In genomic region chr12:110100315-110100970, GRCh38 we compare ENCODE assay signal across 8 cellular contexts. TPM values are rescaled to one million over a fixed set of nuclear protein-coding genes. Genes with fewer than 3 reads are reported as not detected.
A peak's percentile ranks its signal among the peaks of the same experiment; 100 is the strongest.
DNase-seq lines count a peak whose midpoint lies in the region; ATAC-seq, FAIRE-seq and TF ChIP-seq lines count a peak whose summit lies in the region.

No MANE protein-coding gene starts in this region.

- peak; percentile 98 for TF ChIP-seq CTCF in fibroblast of mammary gland (conservative IDR thresholded peaks at IDR 0.05; ENCODE audit: control insufficient read depth, insufficient read depth, low read depth, low read length)
- peak; percentile 87 to 98 (median 97) for TF ChIP-seq CTCF in testis (IDR thresholded peaks at IDR 0.05)

- no peak overlapping the region for H3K27ac Mint-ChIP-seq in activated T-cell treated with anti-CD3 and anti-CD28 coated beads, Interleukin-2, amount 50 U/mL, for 72 hours

- no peak overlapping the region for H4K91ac ChIP-seq in neuronal stem cell (ENCODE audit: low read depth, low read length, poor library complexity)

- no peak overlapping the region for H2AK5ac ChIP-seq in neuronal stem cell (ENCODE audit: low read depth, low read length)

- H3K18ac ChIP-seq in neuronal stem cell (ENCODE audit: low read length) = no peak overlapping the region

- H3K9me3 ChIP-seq in neuronal stem cell (replicated peaks in 1 of 2; ENCODE audit: control insufficient read depth in 2 of 2, insufficient read depth in 1 of 2, low read depth in 1 of 2, low read length in 2 of 2) = no peaks in the 10 kb centered on the region
- H3K9me3 ChIP-seq in testis = no peaks in the 10 kb centered on the region

- no peaks in the 10 kb centered on the region for H3K9me3 Mint-ChIP-seq in activated T-cell treated with anti-CD3 and anti-CD28 coated beads, Interleukin-2, amount 50 U/mL, for 72 hours

- no peak overlapping the region for H2BK15ac ChIP-seq in neuronal stem cell (ENCODE audit: low read length)

- H2BK12ac ChIP-seq in neuronal stem cell (ENCODE audit: low read length) = no peak overlapping the region

- peak overlapping the region in 1 of 2 donors; percentile 15 for H3K4me3 Mint-ChIP-seq in activated T-cell treated with anti-CD3 and anti-CD28 coated beads, Interleukin-2, amount 50 U/mL, for 72 hours

- H3K14ac ChIP-seq in neuronal stem cell (ENCODE audit: low read length) = no peak overlapping the region

- H3K79me1 ChIP-seq in neuronal stem cell (ENCODE audit: low read depth, low read length) = no peaks in the 10 kb centered on the region

- H3K36me3 Mint-ChIP-seq in activated T-cell treated with anti-CD3 and anti-CD28 coated beads, Interleukin-2, amount 50 U/mL, for 72 hours (ENCODE audit: insufficient read depth in 2 of 2) = no peaks in the 10 kb centered on the region

- no peak overlapping the region for H3K4me2 ChIP-seq in neuronal stem cell (ENCODE audit: insufficient read depth, low read length, poor library complexity, severe bottlenecking)

- H3K27me3 Mint-ChIP-seq in activated T-cell treated with anti-CD3 and anti-CD28 coated beads, Interleukin-2, amount 50 U/mL, for 72 hours (ENCODE audit: low read depth) = no peaks in the 10 kb centered on the region

- DNase-seq in Daoy (ENCODE audit: low read depth) (peak; percentile 73), RCC 7860 (ENCODE audit: low spot score) (peak; percentile 52), fibroblast of mammary gland (ENCODE audit: low read depth) (peak; percentile 81), neuronal stem cell (ENCODE audit: low spot score) (peak; percentile 82), testis (peak; percentile 83)
- peak; percentile 62 for DNase-seq in Jurkat, Clone E6-1 (ENCODE audit: low read depth, low spot score)
- peak; percentile 60 to 65 for DNase-seq in activated T-cell treated with anti-CD3 and anti-CD28 coated beads, Interleukin-2, amount 50 U/mL, for 72 hours

- peaks cover 10% of the 10 kb centered on the region for H3K4me1 Mint-ChIP-seq in activated T-cell treated with anti-CD3 and anti-CD28 coated beads, Interleukin-2, amount 50 U/mL, for 72 hours (ENCODE audit: low read depth)

- H3K27ac ChIP-seq in neuronal stem cell (replicated peaks; ENCODE audit: low read length) (no peak overlapping the region), testis (peak overlapping the region in 1 of 2 donors; percentile 43)

- no peak overlapping the region for H3K23ac ChIP-seq in neuronal stem cell (ENCODE audit: low read depth, low read length, poor library complexity)

- H2BK5ac ChIP-seq in neuronal stem cell (ENCODE audit: low read length) = no peak overlapping the region

- intact Hi-C loops in testis (cut with DNase I; ENCODE audit: low total_unique reads) = loop anchor here (10.0 kb wide), 2 partner anchors 124 to 334 kb away; no protein-coding TSS in a partner anchor

- no peak overlapping the region for H2BK120ac ChIP-seq in neuronal stem cell (ENCODE audit: low read depth, low read length)

- H3K36me3 ChIP-seq in neuronal stem cell (replicated peaks in 1 of 2; ENCODE audit: control insufficient read depth in 2 of 2, insufficient read depth in 2 of 2, low read length in 2 of 2) (no peaks in the 10 kb centered on the region), testis (ENCODE audit: low read depth, missing control alignments) (no peaks in the 10 kb centered on the region)

- no peaks in the 10 kb centered on the region for H3K4me1 ChIP-seq in neuronal stem cell (ENCODE audit: control insufficient read depth in 2 of 2, insufficient read depth in 1 of 2, low read depth in 1 of 2, low read length in 2 of 2)
- no peaks in the 10 kb centered on the region for H3K4me1 ChIP-seq in testis

- no peak for TF ChIP-seq POLR2A in testis (IDR thresholded peaks at IDR 0.05)

- no peak overlapping the region for H3K9ac ChIP-seq in neuronal stem cell (ENCODE audit: low read depth, low read length, poor library complexity)

- H3K27me3 ChIP-seq in neuronal stem cell (ENCODE audit: control insufficient read depth in 3 of 3, insufficient read depth in 3 of 3, low read depth in 1 of 3, low read length in 3 of 3) = no peaks in the 10 kb centered on the region
- H3K27me3 ChIP-seq in testis = no peaks in the 10 kb centered on the region

- no peak overlapping the region for H4K8ac ChIP-seq in neuronal stem cell (ENCODE audit: low read depth, low read length)

- FAIRE-seq in RCC 7860 (lab: Jason Lieb, UNC) = no peak

- peak overlapping the region; percentile 65 for H2AFZ ChIP-seq in neuronal stem cell (ENCODE audit: low read length)

- peak; percentile 87 for ATAC-seq in GM21576 (IDR thresholded peaks at IDR 0.05; ENCODE audit: unreplicated experiment)
- ATAC-seq in activated T-cell treated with anti-CD3 and anti-CD28 coated beads, Interleukin-2, amount 50 U/mL, for 72 hours (replicated peaks in 1 of 2) = peak; percentile 55 to 74

- no peak overlapping the region for H3K4ac ChIP-seq in neuronal stem cell (ENCODE audit: low read length)

- no CpG with 5 or more reads among the region's 8 CpGs for WGBS in neuronal stem cell (ENCODE audit: extremely low coverage in 2 of 2, insufficient read length in 2 of 2, insufficient replicate concordance in 1 of 2), 2 donors
- 58 to 64% methylated on average over 8 of the region's 8 CpGs for WGBS in testis, 2 donors

- H3K4me3 ChIP-seq in Jurkat, Clone E6-1 (ENCODE audit: low read length) = no peak overlapping the region
- H3K4me3 ChIP-seq in fibroblast of mammary gland (ENCODE audit: control insufficient read depth, low read depth, low read length) (no peak overlapping the region), neuronal stem cell (ENCODE audit: low read length in 2 of 2) (no peak overlapping the region), testis (no peak overlapping the region)

RNA-seq across cellular contexts. Expression of gene IFT81, which starts 23.7 kb away (rescaled TPM):
- total RNA-seq in Daoy (2014; rRNA removed; shearing (Covaris generic)) = 8.9 and 12.2 TPM in 2 replicates
- 8.4 TPM for polyA plus RNA-seq in Jurkat, Clone E6-1 (2012; ENCODE audit: insufficient read depth, insufficient read length)
- total RNA-seq in activated T-cell treated with anti-CD3 and anti-CD28 coated beads, Interleukin-2, amount 50 U/mL, for 72 hours = 1 to 10 TPM; 1.3 to 1.4 TPM
- 42.9 TPM for polyA plus RNA-seq in neuronal stem cell (2013, experiment 1 of 2)
- polyA plus RNA-seq in neuronal stem cell (2013, experiment 2 of 2) = 41.6 TPM
- total RNA-seq in testis = 10 to 100 TPM; 26.7 to 43.4 TPM
- 20.1 TPM for polyA plus RNA-seq in testis (ENCODE audit: insufficient read depth, low read depth, low replicate concordance)

RNA-seq across cellular contexts. Expression of gene C12orf76, which starts 52.1 kb away (rescaled TPM):
- 6.1 and 21.3 TPM in 2 replicates for total RNA-seq in Daoy (2014; rRNA removed; shearing (Covaris generic))
- 9.3 TPM for polyA plus RNA-seq in Jurkat, Clone E6-1 (2012; ENCODE audit: insufficient read depth, insufficient read length)
- total RNA-seq in activated T-cell treated with anti-CD3 and anti-CD28 coated beads, Interleukin-2, amount 50 U/mL, for 72 hours = 10 to 100 TPM; 16.9 to 19.0 TPM
- 42.5 TPM for polyA plus RNA-seq in neuronal stem cell (2013, experiment 1 of 2)
- 43.2 TPM for polyA plus RNA-seq in neuronal stem cell (2013, experiment 2 of 2)
- 10 to 100 TPM; 28.3 to 32.8 TPM for total RNA-seq in testis
- 28.7 TPM for polyA plus RNA-seq in testis (ENCODE audit: insufficient read depth, low read depth, low replicate concordance)
